ENCODE assay signal across 35 cellular contexts in genomic region chr3:142945023-142945422, GRCh38. TPM values are rescaled to one million over a fixed set of nuclear protein-coding genes. Genes with fewer than 3 reads are reported as not detected.
A peak's percentile ranks its signal among the peaks of the same experiment; 100 is the strongest.
DNase-seq lines count a peak whose midpoint lies in the region; ATAC-seq and TF ChIP-seq lines count a peak whose summit lies in the region.
"Had no signal": no experiment of that assay in that cellular context is flagged by ENCODE, and none has a peak within 500 bp of the region (broad histone marks: within the 10 kb centered on the region; RNA-seq: fewer than 3 reads in every experiment).

No MANE protein-coding gene starts in this region.

- H3K27ac Mint-ChIP-seq in activated CD8-positive, alpha-beta T cell treated with anti-CD3 and anti-CD28 coated beads, Interleukin-2, amount 10 ng/mL, durations not matched to agents 7 days and 5 days: peak overlapping the region; percentile 60
- H3K27ac Mint-ChIP-seq in activated CD8-positive, alpha-beta T cell treated with anti-CD3 and anti-CD28 coated beads for 36 hours: no peak overlapping the region
- H3K27ac Mint-ChIP-seq: activated naive CD4-positive, alpha-beta T cell treated with anti-CD3 and anti-CD28 coated beads, Interleukin-2, amount 10 ng/mL, durations not matched to agents 7 days and 5 days; CD8-positive, alpha-beta T cell; nephron; stimulated activated naive CD8-positive, alpha-beta T cell treated with anti-CD3 and anti-CD28 coated beads, Interleukin-15, amount 100 ng/mL, for 72 hours had no signal

- no peaks in the 10 kb centered on the region for H3K9me3 Mint-ChIP-seq in activated CD8-positive, alpha-beta T cell treated with anti-CD3 and anti-CD28 coated beads, Interleukin-2, amount 10 ng/mL, durations not matched to agents 7 days and 5 days (ENCODE audit: insufficient read depth)
- H3K9me3 Mint-ChIP-seq in activated CD8-positive, alpha-beta T cell treated with anti-CD3 and anti-CD28 coated beads for 36 hours: no peaks in the 10 kb centered on the region
- H3K9me3 Mint-ChIP-seq: activated naive CD4-positive, alpha-beta T cell treated with anti-CD3 and anti-CD28 coated beads, Interleukin-2, amount 10 ng/mL, durations not matched to agents 7 days and 5 days; activated T-helper 1 cell treated with anti-CD3 and anti-CD28 coated beads, Interleukin-12 subunit alpha, Interleukin-12 subunit beta, Interleukin-2, Interleukin-4 antibody, amounts not matched to agents 30 ng/mL and 10 ng/mL and 1 ng/mL, durations not matched to agents 14 hours and 24 hours and 36 hours; CD8-positive, alpha-beta T cell; nephron; stimulated activated naive CD8-positive, alpha-beta T cell treated with anti-CD3 and anti-CD28 coated beads, Interleukin-15, amount 100 ng/mL, for 72 hours had no signal

- DNase-seq in activated CD8-positive, alpha-beta T cell treated with anti-CD3 and anti-CD28 coated beads, Interleukin-2, amount 10 ng/mL, durations not matched to agents 7 days and 5 days: no peak
- DNase-seq in activated CD8-positive, alpha-beta T cell treated with anti-CD3 and anti-CD28 coated beads for 36 hours: no peak
- peak; percentile 57 for DNase-seq in esophagus muscularis mucosa (ENCODE audit: extremely low spot score)
- no peak for DNase-seq in activated T-cell treated with anti-CD3 and anti-CD28 coated beads, Interleukin-2, amount 50 U/mL, for 1 hour
- DNase-seq in anterior cingulate cortex (lab: John Stamatoyannopoulos, UW): no peak
- no peak for DNase-seq in left cardiac atrium
- DNase-seq: 8988T; activated CD4-positive, alpha-beta T cell treated with anti-CD3 and anti-CD28 coated beads for 4 hours; activated naive CD4-positive, alpha-beta T cell treated with anti-CD3 and anti-CD28 coated beads, Interleukin-2, amount 10 ng/mL, durations not matched to agents 7 days and 5 days; amniotic stem cell; CD8-positive, alpha-beta T cell; colonic mucosa; DMS 273 treated with DMSO at 0.1 percent for 48 hours; effector memory CD4-positive, alpha-beta T cell; erythroblast; HCEC 1CT; head of caudate nucleus; lower lobe of right lung; NCI-H1105 treated with DMSO at 0.1 percent for 48 hours; NCI-H1930; NCI-H524 treated with DMSO at 0.1 percent for 48 hours; NK-92 treated with Interleukin-12 subunit alpha and Interleukin-12 subunit beta, amount 100 ng/mL, for 24 hours; PC-9; stimulated activated naive CD8-positive, alpha-beta T cell treated with anti-CD3 and anti-CD28 coated beads, Interleukin-15, amount 100 ng/mL, for 72 hours; uterus had no signal

- ATAC-seq in activated CD8-positive, alpha-beta T cell treated with anti-CD3 and anti-CD28 coated beads, Interleukin-2, amount 10 ng/mL, durations not matched to agents 7 days and 5 days: no peak
- ATAC-seq in activated CD8-positive, alpha-beta T cell treated with anti-CD3 and anti-CD28 coated beads for 36 hours: no peak
- ATAC-seq in GM21515 (IDR thresholded peaks at IDR 0.05; ENCODE audit: unreplicated experiment) (peak; percentile 13), HG03378 (IDR thresholded peaks at IDR 0.05; ENCODE audit: unreplicated experiment) (peak; percentile 15), left cardiac atrium (no peak)
- ATAC-seq: CD8-positive, alpha-beta T cell; lower lobe of right lung; Right ventricle myocardium inferior; SK-N-SH treated with all-trans-retinoic acid at 6 μM for 48 hours; stimulated activated naive CD8-positive, alpha-beta T cell treated with anti-CD3 and anti-CD28 coated beads, Interleukin-15, amount 100 ng/mL, for 72 hours had no signal

- H3K4me3 Mint-ChIP-seq in activated CD8-positive, alpha-beta T cell treated with anti-CD3 and anti-CD28 coated beads, Interleukin-2, amount 10 ng/mL, durations not matched to agents 7 days and 5 days: no peak overlapping the region
- H3K4me3 Mint-ChIP-seq in activated CD8-positive, alpha-beta T cell treated with anti-CD3 and anti-CD28 coated beads for 36 hours: no peak overlapping the region
- H3K4me3 Mint-ChIP-seq: activated naive CD4-positive, alpha-beta T cell treated with anti-CD3 and anti-CD28 coated beads, Interleukin-2, amount 10 ng/mL, durations not matched to agents 7 days and 5 days; activated T-helper 1 cell treated with anti-CD3 and anti-CD28 coated beads, Interleukin-12 subunit alpha, Interleukin-12 subunit beta, Interleukin-2, Interleukin-4 antibody, amounts not matched to agents 30 ng/mL and 10 ng/mL and 1 ng/mL, durations not matched to agents 14 hours and 24 hours and 36 hours; nephron; stimulated activated naive CD8-positive, alpha-beta T cell treated with anti-CD3 and anti-CD28 coated beads, Interleukin-15, amount 100 ng/mL, for 72 hours had no signal

- no peaks in the 10 kb centered on the region for H3K9me3 ChIP-seq in esophagus muscularis mucosa
- H3K9me3 ChIP-seq: breast epithelium, colonic mucosa, lower lobe of right lung, uterus had no signal

- intact Hi-C loops in activated CD8-positive, alpha-beta T cell treated with anti-CD3 and anti-CD28 coated beads for 36 hours (cut with micrococcal nuclease): no loop called here
- intact Hi-C loops in esophagus muscularis mucosa (cut with DNase I): no loop called here
- intact Hi-C loops in left cardiac atrium (cut with DNase I): no loop called here

- peaks cover 3 to 8% (median 7%) of the 10 kb centered on the region in 4 donors for H3K4me1 ChIP-seq in esophagus muscularis mucosa
- H3K4me1 ChIP-seq: breast epithelium, colonic mucosa, lower lobe of right lung, uterus had no signal

- TF ChIP-seq CTCF in activated CD8-positive, alpha-beta T cell treated with anti-CD3 and anti-CD28 coated beads for 36 hours (IDR thresholded peaks at IDR 0.05): no peak
- TF ChIP-seq CTCF in esophagus muscularis mucosa (IDR thresholded peaks at IDR 0.05): no peak

- peaks cover 0 to 32% (median 8%) of the 10 kb centered on the region in 4 donors for H3K27me3 ChIP-seq in esophagus muscularis mucosa
- H3K27me3 ChIP-seq: uterus had no signal

- no peak for TF ChIP-seq EP300 in esophagus muscularis mucosa (IDR thresholded peaks at IDR 0.05)

- no peak overlapping the region for H3K27ac ChIP-seq in esophagus muscularis mucosa (replicated peaks in 1 of 4)
- H3K27ac ChIP-seq: breast epithelium, colonic mucosa, lower lobe of right lung, PC-9, uterus had no signal

- no peaks in the 10 kb centered on the region for H3K36me3 ChIP-seq in esophagus muscularis mucosa
- H3K36me3 ChIP-seq: breast epithelium, colonic mucosa, lower lobe of right lung, uterus had no signal

- no peak overlapping the region for H3K4me3 ChIP-seq in esophagus muscularis mucosa
- H3K4me3 ChIP-seq: breast epithelium, colonic mucosa, lower lobe of right lung, PC-9, uterus had no signal

- CTCF ChIA-PET in activated CD8-positive, alpha-beta T cell treated with anti-CD3 and anti-CD28 coated beads, Interleukin-2, amount 10 ng/mL, durations not matched to agents 7 days and 5 days (lab: Charles Lee): interaction anchor here (0.8 kb wide), 1 partner anchor 42 kb away, joined by 3 read pairs; no protein-coding TSS in a partner anchor
- CTCF ChIA-PET in activated CD8-positive, alpha-beta T cell treated with anti-CD3 and anti-CD28 coated beads for 36 hours (lab: Charles Lee): interaction anchor here (0.7 to 1.8 kb wide), 2 partner anchors 14 to 116 kb away, joined by 4 to 6 read pairs; no protein-coding TSS in a partner anchor

- 88% methylated on average over 4 of the region's 4 CpGs for WGBS in esophagus muscularis mucosa

- POLR2A ChIA-PET in activated CD8-positive, alpha-beta T cell treated with anti-CD3 and anti-CD28 coated beads, Interleukin-2, amount 10 ng/mL, durations not matched to agents 7 days and 5 days (lab: Charles Lee): no interaction called here
- POLR2A ChIA-PET in activated CD8-positive, alpha-beta T cell treated with anti-CD3 and anti-CD28 coated beads for 36 hours (lab: Charles Lee): no interaction called here

- TF ChIP-seq POLR2A in esophagus muscularis mucosa (IDR thresholded peaks at IDR 0.05; ENCODE audit: low read depth): no peak

- H3K36me3 Mint-ChIP-seq in activated CD8-positive, alpha-beta T cell treated with anti-CD3 and anti-CD28 coated beads, Interleukin-2, amount 10 ng/mL, durations not matched to agents 7 days and 5 days (ENCODE audit: low read depth): no peaks in the 10 kb centered on the region
- no peaks in the 10 kb centered on the region for H3K36me3 Mint-ChIP-seq in activated CD8-positive, alpha-beta T cell treated with anti-CD3 and anti-CD28 coated beads for 36 hours (ENCODE audit: low read depth)
- H3K36me3 Mint-ChIP-seq: activated naive CD4-positive, alpha-beta T cell treated with anti-CD3 and anti-CD28 coated beads, Interleukin-2, amount 10 ng/mL, durations not matched to agents 7 days and 5 days; CD8-positive, alpha-beta T cell had no signal

- H3K4me1 Mint-ChIP-seq in activated CD8-positive, alpha-beta T cell treated with anti-CD3 and anti-CD28 coated beads, Interleukin-2, amount 10 ng/mL, durations not matched to agents 7 days and 5 days (ENCODE audit: low read depth): peaks cover 9% of the 10 kb centered on the region
- peaks cover 7% of the 10 kb centered on the region for H3K4me1 Mint-ChIP-seq in activated CD8-positive, alpha-beta T cell treated with anti-CD3 and anti-CD28 coated beads for 36 hours (ENCODE audit: low read depth)
- H3K4me1 Mint-ChIP-seq: nephron had no signal

- H3K27me3 Mint-ChIP-seq in activated CD8-positive, alpha-beta T cell treated with anti-CD3 and anti-CD28 coated beads, Interleukin-2, amount 10 ng/mL, durations not matched to agents 7 days and 5 days (ENCODE audit: low read depth): peaks cover 36% of the 10 kb centered on the region
- H3K27me3 Mint-ChIP-seq in activated CD8-positive, alpha-beta T cell treated with anti-CD3 and anti-CD28 coated beads for 36 hours: peaks cover 23% of the 10 kb centered on the region

RNA-seq across cellular contexts. Expression of gene PAQR9, which starts 18.5 kb away (rescaled TPM):
- total RNA-seq in activated CD8-positive, alpha-beta T cell treated with anti-CD3 and anti-CD28 coated beads, Interleukin-2, amount 10 ng/mL, durations not matched to agents 7 days and 5 days: not detected
- not detected for total RNA-seq in activated CD8-positive, alpha-beta T cell treated with anti-CD3 and anti-CD28 coated beads for 36 hours
- total RNA-seq in esophagus muscularis mucosa: not detected
- 1 to 10 TPM; 9.0 to 9.5 TPM for total RNA-seq in left cardiac atrium
- total RNA-seq: activated T-helper 1 cell treated with anti-CD3 and anti-CD28 coated beads, Interleukin-12 subunit alpha, Interleukin-12 subunit beta, Interleukin-2, Interleukin-4 antibody, amounts not matched to agents 30 ng/mL and 10 ng/mL and 1 ng/mL, durations not matched to agents 14 hours and 24 hours and 36 hours; breast epithelium; CD8-positive, alpha-beta T cell; colonic mucosa; fibroblast of villous mesenchyme; lower lobe of right lung; osteoblast; PC-9; T-helper 2 cell treated with Interferon-gamma antibody and Interleukin-4, amounts not matched to agents 100 ng/mL and 5 ng/mL, for 36 hours had no signal

RNA-seq across cellular contexts. Expression of gene PCOLCE2, which starts 56.1 kb away (rescaled TPM):
- not detected for total RNA-seq in activated CD8-positive, alpha-beta T cell treated with anti-CD3 and anti-CD28 coated beads, Interleukin-2, amount 10 ng/mL, durations not matched to agents 7 days and 5 days
- 1 to 10 TPM; 1.1 TPM for total RNA-seq in activated CD8-positive, alpha-beta T cell treated with anti-CD3 and anti-CD28 coated beads for 36 hours
- 10 to 100 TPM; 48.2 to 76.0 (median 54.6) TPM for total RNA-seq in esophagus muscularis mucosa
- 100 to 1,000 TPM; 126 to 153 TPM for total RNA-seq in left cardiac atrium
- total RNA-seq: activated T-helper 1 cell treated with anti-CD3 and anti-CD28 coated beads, Interleukin-12 subunit alpha, Interleukin-12 subunit beta, Interleukin-2, Interleukin-4 antibody, amounts not matched to agents 30 ng/mL and 10 ng/mL and 1 ng/mL, durations not matched to agents 14 hours and 24 hours and 36 hours; CD8-positive, alpha-beta T cell; T-helper 2 cell treated with Interferon-gamma antibody and Interleukin-4, amounts not matched to agents 100 ng/mL and 5 ng/mL, for 36 hours had no signal

RNA-seq across cellular contexts. Expression of gene U2SURP, which starts 56.3 kb away (rescaled TPM):
- 100 to 1,000 TPM; 123 to 124 TPM for total RNA-seq in activated CD8-positive, alpha-beta T cell treated with anti-CD3 and anti-CD28 coated beads, Interleukin-2, amount 10 ng/mL, durations not matched to agents 7 days and 5 days
- 100 to 1,000 TPM; 160 to 174 TPM for total RNA-seq in activated CD8-positive, alpha-beta T cell treated with anti-CD3 and anti-CD28 coated beads for 36 hours
- total RNA-seq in esophagus muscularis mucosa (10 to 100 TPM; 35.7 to 58.6 (median 45.2) TPM), left cardiac atrium (10 to 100 TPM; 46.8 to 48.9 TPM)

Comparison
In these comparisons a context has a peak if more than half of its experiments do, and no peak if none do; other contexts are left out.
1. ATAC-seq: peak in GM21515 (single experiment) and HG03378 (single experiment); none in activated CD8-positive, alpha-beta T cell treated with anti-CD3 and anti-CD28 coated beads, Interleukin-2, amount 10 ng/mL, durations not matched to agents 7 days and 5 days (single experiment), activated CD8-positive, alpha-beta T cell treated with anti-CD3 and anti-CD28 coated beads for 36 hours (single experiment) and left cardiac atrium (0 of 2).
2. RNA of gene PAQR9, which starts 18.5 kb away (total RNA-seq): 9.0 to 9.5 TPM in left cardiac atrium; not detected in activated CD8-positive, alpha-beta T cell treated with anti-CD3 and anti-CD28 coated beads, Interleukin-2, amount 10 ng/mL, durations not matched to agents 7 days and 5 days, not detected in activated CD8-positive, alpha-beta T cell treated with anti-CD3 and anti-CD28 coated beads for 36 hours and not detected in esophagus muscularis mucosa; every median in the first group is over 10 times any median in the second.
3. RNA of gene PCOLCE2, which starts 56.1 kb away (total RNA-seq): 126 to 153 TPM in left cardiac atrium and 48.2 to 76.0 TPM in esophagus muscularis mucosa; 1.1 TPM in activated CD8-positive, alpha-beta T cell treated with anti-CD3 and anti-CD28 coated beads for 36 hours and not detected in activated CD8-positive, alpha-beta T cell treated with anti-CD3 and anti-CD28 coated beads, Interleukin-2, amount 10 ng/mL, durations not matched to agents 7 days and 5 days; every median in the first group is over 10 times any median in the second.